8 cellular contexts compared by ENCODE assay signal in the genomic region with DNA sequence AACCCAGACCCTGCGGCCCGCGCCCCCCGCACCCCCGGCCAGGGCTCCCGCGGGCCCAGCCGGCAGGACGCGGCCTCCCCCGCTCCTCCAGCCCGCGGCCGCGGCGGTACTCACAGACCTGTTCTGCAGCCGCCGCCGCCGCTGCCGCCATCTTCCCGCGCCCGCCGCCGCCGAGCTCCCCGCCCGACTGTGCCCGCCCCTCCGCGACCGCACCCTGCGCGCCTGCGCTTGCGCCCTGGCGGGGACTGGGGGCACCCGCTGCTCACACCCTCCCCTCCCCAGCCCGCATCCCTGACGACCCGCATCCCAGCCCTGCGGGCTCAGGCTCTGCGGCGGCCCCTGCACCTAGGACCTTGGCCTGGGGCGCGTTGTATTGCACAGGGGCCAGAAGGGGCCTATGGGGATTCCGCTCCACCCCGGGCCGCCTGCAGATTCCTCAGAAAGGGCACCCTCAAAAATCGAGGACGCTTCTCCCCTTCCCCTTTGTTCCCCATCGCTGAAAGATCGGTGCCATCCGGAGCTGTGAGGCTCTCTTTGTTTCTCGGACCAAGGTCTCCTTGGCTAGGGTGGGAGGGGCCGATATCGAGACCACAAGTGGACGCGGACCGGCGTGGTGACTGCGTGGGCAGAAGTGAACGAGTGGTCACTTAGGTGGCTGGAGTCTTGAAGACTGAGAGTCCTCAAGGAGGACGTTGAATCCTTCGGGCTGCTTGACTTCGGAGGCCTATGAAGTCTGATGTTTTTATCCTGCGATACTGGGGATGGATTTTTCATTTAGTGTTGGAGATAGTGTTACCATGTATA.
DNase-seq lines count a peak whose midpoint lies in the region; ATAC-seq lines count a peak whose summit lies in the region.

A gene with protein sequence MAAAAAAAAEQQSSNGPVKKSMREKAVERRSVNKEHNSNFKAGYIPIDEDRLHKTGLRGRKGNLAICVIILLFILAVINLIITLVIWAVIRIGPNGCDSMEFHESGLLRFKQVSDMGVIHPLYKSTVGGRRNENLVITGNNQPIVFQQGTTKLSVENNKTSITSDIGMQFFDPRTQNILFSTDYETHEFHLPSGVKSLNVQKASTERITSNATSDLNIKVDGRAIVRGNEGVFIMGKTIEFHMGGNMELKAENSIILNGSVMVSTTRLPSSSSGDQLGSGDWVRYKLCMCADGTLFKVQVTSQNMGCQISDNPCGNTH (minus strand): TSS at position 191 of the 804 bp plus-strand sequence. CDS start 40 bp downstream, at position 151.

- DNase-seq in NCI-H146 (lab: John Stamatoyannopoulos, UW) (peak; percentile 87), cerebellar cortex (ENCODE audit: low spot score) (peak; percentile 71), kidney tubule cell (ENCODE audit: low spot score) (peak; percentile 65), NK-92 (lab: John Stamatoyannopoulos, UW; ENCODE audit: unreplicated experiment) (no peak)
- DNase-seq in activated CD4-positive, CD25-positive, alpha-beta regulatory T cell treated with anti-CD3 and anti-CD28 coated beads, Interleukin-2, amount 50 U/mL, for 72 hours, result peak; percentile 76
- peak; percentile 33 to 65 for DNase-seq in stimulated activated CD4-positive, alpha-beta T cell treated with anti-CD3 and anti-CD28 coated beads, Interleukin-15, amount 100 ng/mL, for 48 hours (ENCODE audit: low read depth in 2 of 2)

- peak; percentile 91 for ATAC-seq in GM18502 (IDR thresholded peaks at IDR 0.05; ENCODE audit: poor library complexity, unreplicated experiment)
- ATAC-seq in HG02610 (IDR thresholded peaks at IDR 0.05; ENCODE audit: unreplicated experiment), result peak; percentile 91
